Comparison of ENCODE assay signal across 19 cellular contexts in genomic region chr18:79846936-79847557, GRCh38. TPM values are rescaled to one million over a fixed set of nuclear protein-coding genes. Genes with fewer than 3 reads are reported as not detected.
"Had no signal": no experiment of that assay in that cellular context is flagged by ENCODE, and none has a peak within 500 bp of the region (broad histone marks: within the 10 kb centered on the region; RNA-seq: fewer than 3 reads in every experiment).

No MANE protein-coding gene starts in this region.

- DNase-seq: activated B cell treated with CpG ODN at 0.5 μM for 24 hours; activated CD4-positive, alpha-beta T cell treated with anti-CD3 and anti-CD28 coated beads for 48 hours; activated CD8-positive, alpha-beta T cell treated with anti-CD3 and anti-CD28 coated beads, Interleukin-2, amount 10 ng/mL, durations not matched to agents 7 days and 5 days; activated gamma-delta T cell; amniotic stem cell; heart right ventricle; left ventricle myocardium inferior; psoas muscle; right cardiac atrium; small intestine; stimulated activated CD4-positive, alpha-beta T cell treated with anti-CD3 and anti-CD28 coated beads, Interleukin-4, amount 100 ng/mL, for 1 hour; stomach; T-helper 1 cell; T-helper 9 cell had no signal

- ATAC-seq: activated CD8-positive, alpha-beta T cell treated with anti-CD3 and anti-CD28 coated beads, Interleukin-2, amount 10 ng/mL, durations not matched to agents 7 days and 5 days; heart right ventricle; psoas muscle; right cardiac atrium had no signal

- H3K4me1 ChIP-seq: heart right ventricle, left ventricle myocardium inferior, psoas muscle, stomach had no signal

- H3K27me3 ChIP-seq: cardiac muscle cell, dorsolateral prefrontal cortex, stomach had no signal

- H3K4me3 ChIP-seq: cardiac muscle cell, dorsolateral prefrontal cortex, heart right ventricle, left ventricle myocardium inferior, psoas muscle, stomach had no signal

- H3K36me3 ChIP-seq: cardiac muscle cell, heart right ventricle, left ventricle myocardium inferior, stomach had no signal

RNA-seq across cellular contexts. Expression of gene KCNG2, which starts 49.3 kb away (rescaled TPM):
- total RNA-seq: activated B cell treated with CpG ODN at 0.5 μM for 24 hours; activated CD8-positive, alpha-beta T cell treated with anti-CD3 and anti-CD28 coated beads, Interleukin-2, amount 10 ng/mL, durations not matched to agents 7 days and 5 days; cardiac muscle cell; kidney epithelial cell; left ventricle myocardium inferior; neural crest cell; osteocyte had no signal
